In genomic region chr1:161621181-161622000, GRCh38 we compare ENCODE assay signal across 8 cellular contexts. TPM values are rescaled to one million over a fixed set of nuclear protein-coding genes. Genes with fewer than 3 reads are reported as not detected.
DNase-seq lines count a peak whose midpoint lies in the region; ATAC-seq and TF ChIP-seq lines count a peak whose summit lies in the region.
"Not testable (repeated sequence)": the region's sequence is repeated elsewhere in the genome, so short reads cannot be mapped to it uniquely, and the experiment has no call there.

No MANE protein-coding gene starts in this region.

- H3K27ac Mint-ChIP-seq in T-helper 2 cell treated with Interferon-gamma antibody and Interleukin-4, amounts not matched to agents 5 μg/mL and 100 μg/mL, for 36 hours = peak overlapping the region; percentile 96
- peak overlapping the region; percentile 84 for H3K27ac Mint-ChIP-seq in activated naive CD8-positive, alpha-beta T cell

- H3K9me3 ChIP-seq in BE2C; muscle layer of duodenum (ENCODE audit: control insufficient read depth in 1 of 2, low read length in 2 of 2): not testable (repeated sequence)

- DNase-seq in BE2C = peak; percentile 54
- DNase-seq in KG1 (lab: John Stamatoyannopoulos, UW) = peak; percentile 76
- DNase-seq in T-helper 2 cell treated with Interferon-gamma antibody and Interleukin-4, amounts not matched to agents 5 μg/mL and 100 μg/mL, for 36 hours (ENCODE audit: low spot score) = peak; percentile 84
- DNase-seq in foreskin fibroblast = peak; percentile 66 to 89
- DNase-seq in stimulated activated CD4-positive, alpha-beta T cell treated with anti-CD3 and anti-CD28 coated beads, TNF-alpha, amount 100 ng/mL, for 4 hours (ENCODE audit: low read depth in 3 of 3) = peak; percentile 72 to 85 (median 79)

- not testable (repeated sequence) for H3K4me1 ChIP-seq in BE2C; muscle layer of duodenum (ENCODE audit: control insufficient read depth in 1 of 2, insufficient read depth in 2 of 2, low read length in 2 of 2)

- H3K4me3 Mint-ChIP-seq in T-helper 2 cell treated with Interferon-gamma antibody and Interleukin-4, amounts not matched to agents 5 μg/mL and 100 μg/mL, for 36 hours = peak overlapping the region; percentile 92
- peak overlapping the region; percentile 90 for H3K4me3 Mint-ChIP-seq in activated naive CD8-positive, alpha-beta T cell

- not testable (repeated sequence) for H3K9me3 Mint-ChIP-seq in T-helper 2 cell treated with Interferon-gamma antibody and Interleukin-4, amounts not matched to agents 5 μg/mL and 100 μg/mL, for 36 hours; activated naive CD8-positive, alpha-beta T cell (ENCODE audit: low read depth)

- H3K4me3 ChIP-seq in BE2C (ENCODE audit: low read depth, low read length) (peak overlapping the region; percentile 57), foreskin fibroblast (ENCODE audit: low read depth in 1 of 2, low read length in 2 of 2) (peak overlapping the region; percentile 50 to 68), muscle layer of duodenum (ENCODE audit: low read depth in 1 of 2, low read length in 2 of 2) (peak overlapping the region; percentile 32 to 37)

- not testable (repeated sequence) for H3K36me3 ChIP-seq in BE2C; muscle layer of duodenum (ENCODE audit: control insufficient read depth in 1 of 2, insufficient read depth in 2 of 2, low read length in 2 of 2)

- not testable (repeated sequence) for H3K27me3 ChIP-seq in BE2C; muscle layer of duodenum (ENCODE audit: low read depth, low read length)

- peak; percentile 46 for ATAC-seq in GM19452 (IDR thresholded peaks at IDR 0.05; ENCODE audit: unreplicated experiment)

- H3K4me1 Mint-ChIP-seq in T-helper 2 cell treated with Interferon-gamma antibody and Interleukin-4, amounts not matched to agents 5 μg/mL and 100 μg/mL, for 36 hours (ENCODE audit: low read depth) = peaks cover 37% of the 10 kb centered on the region
- peaks cover 34% of the 10 kb centered on the region for H3K4me1 Mint-ChIP-seq in activated naive CD8-positive, alpha-beta T cell (ENCODE audit: low read depth)

- not testable (repeated sequence) for H3K36me3 Mint-ChIP-seq in T-helper 2 cell treated with Interferon-gamma antibody and Interleukin-4, amounts not matched to agents 5 μg/mL and 100 μg/mL, for 36 hours (ENCODE audit: low read depth); activated naive CD8-positive, alpha-beta T cell

- TF ChIP-seq CTCF in BE2C (IDR thresholded peaks at IDR 0.05; ENCODE audit: low read depth, low read length); foreskin fibroblast (IDR thresholded peaks at IDR 0.05; ENCODE audit: low read depth, low read length): not testable (repeated sequence)

- peak overlapping the region; percentile 14 for H3K27ac ChIP-seq in muscle layer of duodenum (ENCODE audit: low read length)

- H3K27me3 Mint-ChIP-seq in T-helper 2 cell treated with Interferon-gamma antibody and Interleukin-4, amounts not matched to agents 5 μg/mL and 100 μg/mL, for 36 hours (ENCODE audit: low read depth); activated naive CD8-positive, alpha-beta T cell: not testable (repeated sequence)

RNA-seq across cellular contexts. Expression of gene FCGR3B, which starts 9.6 kb away (rescaled TPM):
- not detected for polyA plus RNA-seq in BE2C (2012; ENCODE audit: insufficient read depth, insufficient read length, low read depth)

RNA-seq across cellular contexts. Expression of gene FCGR2B, which starts 41.6 kb away (rescaled TPM):
- polyA plus RNA-seq in BE2C (2012; ENCODE audit: insufficient read depth, insufficient read length, low read depth) = not detected

Comparison
In these comparisons a context has a peak if more than half of its experiments do, and no peak if none do; other contexts are left out.
1. Peak in every context shown above with its lines: DNase-seq, ATAC-seq, H3K4me3 ChIP-seq and H3K27ac ChIP-seq.